ENCODE assay signal across 27 cellular contexts in genomic region chr1:225201447-225201846, GRCh38.
A peak's percentile ranks its signal among the peaks of the same experiment; 100 is the strongest.
DNase-seq lines count a peak whose midpoint lies in the region; ATAC-seq, FAIRE-seq and TF ChIP-seq lines count a peak whose summit lies in the region.
"Had no signal": no experiment of that assay in that cellular context is flagged by ENCODE, and none has a peak within 500 bp of the region (broad histone marks: within the 10 kb centered on the region; RNA-seq: fewer than 3 reads in every experiment).

No MANE protein-coding gene starts in this region.

- no peak for FAIRE-seq in GM19239 (lab: Jason Lieb, UNC)
- FAIRE-seq: HTR-8/SVneo had no signal

- no peak overlapping the region for H3K27ac ChIP-seq in brain microvascular endothelial cell
- H3K27ac ChIP-seq: 22Rv1, C4-2B, GM23248, SK-N-MC had no signal

- no peak overlapping the region for H3K9ac ChIP-seq in NT2/D1 (ENCODE audit: insufficient read length, low read depth)
- H3K9ac ChIP-seq: GM23248 had no signal

- H3K4me1 ChIP-seq in NT2/D1 (ENCODE audit: insufficient read depth, insufficient read length) = no peaks in the 10 kb centered on the region

- in situ Hi-C loops in brain microvascular endothelial cell (cut with HindIII; ENCODE audit: low pct_ligation_motif_present, low sequenced_read_pairs) = no loop called here

- H3K4me3 ChIP-seq in NT2/D1 (ENCODE audit: insufficient read length, low read depth) = no peak overlapping the region
- H3K4me3 ChIP-seq in brain microvascular endothelial cell (ENCODE audit: low read depth, low read length) = no peak overlapping the region
- H3K4me3 ChIP-seq: GM23248, SK-N-MC had no signal

- no peak for TF ChIP-seq CTCF in brain microvascular endothelial cell (IDR thresholded peaks at IDR 0.05; ENCODE audit: low read depth, low read length, missing control alignments)

- H3K9me3 ChIP-seq in NT2/D1 (ENCODE audit: insufficient read depth, low read length) = no peaks in the 10 kb centered on the region

- H3K27me3 ChIP-seq in NT2/D1 (ENCODE audit: insufficient read depth, insufficient read length) (no peaks in the 10 kb centered on the region), brain microvascular endothelial cell (replicated peaks) (no peaks in the 10 kb centered on the region)

- DNase-seq in DMS53 (lab: John Stamatoyannopoulos, UW) (peak; percentile 45), DMS53 treated with DMSO at 0.1 percent for 48 hours (lab: John Stamatoyannopoulos, UW; ENCODE audit: unreplicated experiment) (no peak), NT2/D1 (ENCODE audit: low read depth, low spot score) (peak; percentile 15), amniotic epithelial cell (ENCODE audit: low read depth) (peak; percentile 4), GM19239 (ENCODE audit: insufficient read length, low spot score) (no peak), NOMO-1 (lab: John Stamatoyannopoulos, UW; ENCODE audit: unreplicated experiment in 2 of 2) (no peak), brain microvascular endothelial cell (no peak)
- DNase-seq: CD8-positive, alpha-beta memory T cell; DMS 273 treated with DMSO at 0.1 percent for 48 hours; DND-41; GM23248; H9; HFFc6; KG1; MM.1S; NCI-H1417 treated with DMSO at 0.1 percent for 48 hours; NCI-H1694 treated with DMSO at 0.1 percent for 48 hours; NCI-H2081 treated with DMSO at 0.1 percent for 48 hours; NCI-H446; NCI-H524 treated with DMSO at 0.1 percent for 48 hours; NCI-H774; SHP77 treated with DMSO at 0.1 percent for 48 hours had no signal

- no peak for ATAC-seq in GM18519 (IDR thresholded peaks at IDR 0.05; ENCODE audit: low FRiP score, unreplicated experiment)

- H3K36me3 ChIP-seq in NT2/D1 (ENCODE audit: insufficient read depth, insufficient read length, low read length) (no peaks in the 10 kb centered on the region), brain microvascular endothelial cell (replicated peaks) (no peaks in the 10 kb centered on the region)

Comparison
In these comparisons a context has a peak if more than half of its experiments do, and no peak if none do; other contexts are left out.
1. DNase-seq: peak in DMS53 (single experiment), NT2/D1 (single experiment) and amniotic epithelial cell (single experiment); none in DMS53 treated with DMSO at 0.1 percent for 48 hours (single experiment), GM19239 (single experiment), NOMO-1 (0 of 2) and brain microvascular endothelial cell (single experiment).